In genomic region chr16:84892097-84892496, GRCh38 we compare ENCODE assay signal across 22 cellular contexts.
"Had no signal": no experiment of that assay in that cellular context is flagged by ENCODE, and none has a peak within 500 bp of the region (broad histone marks: within the 10 kb centered on the region; RNA-seq: fewer than 3 reads in every experiment).

No MANE protein-coding gene starts in this region.

- H3K27me3 ChIP-seq: brain microvascular endothelial cell, foreskin keratinocyte, neural progenitor cell, right lobe of liver, stomach, upper lobe of left lung had no signal

- DNase-seq: brain microvascular endothelial cell; effector CD4-positive, alpha-beta T cell; endodermal cell; erythroblast; foreskin keratinocyte; heart right ventricle; immature natural killer cell; mammary epithelial cell; natural killer cell; right lobe of liver; spleen; stimulated activated CD4-positive, alpha-beta T cell treated with anti-CD3 and anti-CD28 coated beads, Interleukin-15, amount 100 ng/mL, for 24 hours; stimulated activated CD4-positive, alpha-beta T cell treated with anti-CD3 and anti-CD28 coated beads, Interleukin-1b, Interleukin-23, amount 100 ng/mL, for 48 hours; stimulated activated CD4-positive, alpha-beta T cell treated with anti-CD3 and anti-CD28 coated beads, Interleukin-4, amount 100 ng/mL, for 24 hours; stimulated activated naive B cell treated with anti-CD40 and anti-IgM and Interleukin-4, amounts not matched to agents 10 μg/mL and 1 μg/mL and 100 μg/mL, for 72 hours; stomach; upper lobe of left lung had no signal

- ATAC-seq: foreskin keratinocyte; mucosa of descending colon; natural killer cell; stimulated activated naive B cell treated with anti-CD40 and anti-IgM and Interleukin-4, amounts not matched to agents 10 μg/mL and 1 μg/mL and 100 μg/mL, for 72 hours had no signal

- H3K9me3 ChIP-seq: heart right ventricle, mucosa of descending colon, prostate gland, right lobe of liver, spleen, stomach, upper lobe of left lung had no signal

- H3K4me3 ChIP-seq: coronary artery, heart right ventricle, mucosa of descending colon, neural progenitor cell, prostate gland, right lobe of liver, spleen, stomach, upper lobe of left lung had no signal

- H3K4me1 ChIP-seq: foreskin keratinocyte, parathyroid adenoma, prostate gland had no signal

- H3K27ac ChIP-seq: brain microvascular endothelial cell, coronary artery, foreskin keratinocyte, neural progenitor cell, parathyroid adenoma, right lobe of liver had no signal

- H3K36me3 ChIP-seq: neural progenitor cell, right lobe of liver had no signal
